Comparison of ENCODE assay signal across 8 cellular contexts in genomic region chr5:169302491-169303118, GRCh38. TPM values are rescaled to one million over a fixed set of nuclear protein-coding genes. Genes with fewer than 3 reads are reported as not detected.
DNase-seq lines count a peak whose midpoint lies in the region; ATAC-seq and TF ChIP-seq lines count a peak whose summit lies in the region.

No MANE protein-coding gene starts in this region.

- DNase-seq in DMS79 (lab: John Stamatoyannopoulos, UW) (peak; percentile 31), IMR-90 (peak; percentile 73), RWPE1 (ENCODE audit: low spot score) (peak; percentile 89), adrenal gland (peak; percentile 71 to 91 (median 77)), left cardiac atrium (peak; percentile 75), pulmonary artery endothelial cell (ENCODE audit: low read depth, low spot score) (peak; percentile 44)

- H4K8ac ChIP-seq in IMR-90 (ENCODE audit: low read depth in 2 of 2, low read length in 2 of 2) = no peak overlapping the region

- H3K4me3 ChIP-seq in IMR-90 (ENCODE audit: insufficient read depth, low read depth, low read length) (no peak overlapping the region), adrenal gland (no peak overlapping the region)

- no peak overlapping the region for H4K5ac ChIP-seq in IMR-90 (ENCODE audit: low read depth, low read length)

- 0% methylated on average over 5 of the region's 17 CpGs; no CpG with 5 or more reads in 1 of the 2 experiments for WGBS in IMR-90 (ENCODE audit: extremely low coverage in 2 of 2, insufficient read length in 1 of 2), 2 experiments
- 11 to 15% (median 12%) methylated on average over 16 to 17 of the region's 17 CpGs for WGBS in adrenal gland, 4 donors

- no peak overlapping the region for H2AK9ac ChIP-seq in IMR-90 (replicated peaks; ENCODE audit: low read depth, low read length, poor library complexity)

- TF ChIP-seq CTCF in IMR-90 (conservative IDR thresholded peaks at IDR 0.05; ENCODE audit: low read depth, low read length) = peak; percentile 80
- peak; percentile 96 for TF ChIP-seq CTCF in RWPE1 (conservative IDR thresholded peaks at IDR 0.05; ENCODE audit: low read depth)
- TF ChIP-seq CTCF in adrenal gland (IDR thresholded peaks at IDR 0.05) = peak; percentile 72 to 92 (median 86)

- ATAC-seq in GM21381 (IDR thresholded peaks at IDR 0.05; ENCODE audit: unreplicated experiment) (peak; percentile 86), IMR-90 (ENCODE audit: low read depth) (peak; percentile 76), left cardiac atrium (peak in 1 of 2 donors; percentile 28), HG02840 (IDR thresholded peaks at IDR 0.05; ENCODE audit: low FRiP score, unreplicated experiment) (no peak)

- H2BK120ac ChIP-seq in IMR-90 (ENCODE audit: low read depth, low read length) = no peak overlapping the region

- H3K4me1 ChIP-seq in IMR-90 (ENCODE audit: control insufficient read depth, insufficient read depth, low read length) (no peaks in the 10 kb centered on the region), adrenal gland (replicated peaks in 1 of 2) (no peaks in the 10 kb centered on the region)

- no peaks in the 10 kb centered on the region for H4K20me1 ChIP-seq in IMR-90 (ENCODE audit: insufficient read depth, low read length)

- CTCF ChIA-PET in IMR-90 (lab: Yijun Ruan, JAX) = interaction anchor here (0.9 to 1.0 kb wide), 3 partner anchors 10 to 596 kb away, joined by 3 read pairs; no protein-coding TSS in a partner anchor
- CTCF ChIA-PET in RWPE1 (lab: Yijun Ruan, JAX) = interaction anchor here (0.6 to 2.0 kb wide), 15 partner anchors 10 to 1536 kb away, joined by 3 to 12 read pairs (median 3); no protein-coding TSS in a partner anchor

- no peak overlapping the region for H2BK5ac ChIP-seq in IMR-90 (ENCODE audit: low read depth, low read length, poor library complexity, severe bottlenecking)

- peak; percentile 63 for TF ChIP-seq RAD21 in IMR-90 (IDR thresholded peaks at IDR 0.05; ENCODE audit: low read length)

- H3K56ac ChIP-seq in IMR-90 (ENCODE audit: extremely low read depth, insufficient read depth, low read length) = no peak overlapping the region

- H3K23ac ChIP-seq in IMR-90 (ENCODE audit: low read depth, low read length) = no peak overlapping the region

- no TSS peak for BruUV-seq in IMR-90 (replicated peaks; lab: Mats Ljungman, UMichigan)

- in situ Hi-C loops in IMR-90 (cut with MboI; ENCODE audit: low sequenced_read_pairs) = loop anchor here (10.0 kb wide), 1 partner anchor 628 kb away; no protein-coding TSS in a partner anchor

- peak overlapping the region; percentile 56 for H2AFZ ChIP-seq in IMR-90 (replicated peaks; ENCODE audit: low read length, poor library complexity)

- no peak overlapping the region for H2BK15ac ChIP-seq in IMR-90 (ENCODE audit: low read depth, low read length)

- H3K27ac ChIP-seq in IMR-90 (ENCODE audit: insufficient read depth, low read length) (no peak overlapping the region), RWPE1 (peak overlapping the region; percentile 64), adrenal gland (no peak overlapping the region)

- dilution Hi-C loops in IMR-90 (cut with HindIII; ENCODE audit: low sequenced_read_pairs, unreplicated experiment) = no loop called here

- H2BK20ac ChIP-seq in IMR-90 (ENCODE audit: low read depth, low read length) = no peak overlapping the region

- H4K91ac ChIP-seq in IMR-90 (ENCODE audit: insufficient read depth, low read depth, low read length) = no peak overlapping the region

- no peak overlapping the region for H3K4ac ChIP-seq in IMR-90 (ENCODE audit: low read depth, low read length)

- TF ChIP-seq POLR2A in IMR-90 (IDR thresholded peaks at IDR 0.05; ENCODE audit: low read depth, low read length) (no peak), adrenal gland (IDR thresholded peaks at IDR 0.05) (no peak)

- H3K9me3 ChIP-seq in IMR-90 (ENCODE audit: control insufficient read depth, insufficient read depth, low read length) (no peaks in the 10 kb centered on the region), adrenal gland (replicated peaks in 1 of 3) (no peaks in the 10 kb centered on the region)

- intact Hi-C loops in IMR-90 (cut with micrococcal nuclease) = loop anchor here (1.0 to 5.0 kb wide), 5 partner anchors 316 to 1035 kb away; no protein-coding TSS in a partner anchor
- intact Hi-C loops in adrenal gland (cut with DNase I) = loop anchor here (2.0 to 10.0 kb wide), 4 partner anchors 310 to 625 kb away; no protein-coding TSS in a partner anchor
- intact Hi-C loops in left cardiac atrium (cut with DNase I) = loop anchor here in 1 of 2 donors (5.0 to 10.0 kb wide), 3 partner anchors 242 to 630 kb away; no protein-coding TSS in a partner anchor

- H3K27me3 ChIP-seq in IMR-90 (ENCODE audit: control insufficient read depth, insufficient read depth, low read length) (peaks cover 30% of the 10 kb centered on the region), adrenal gland (peaks cover 4% of the 10 kb centered on the region)

- no peak overlapping the region for H3K4me2 ChIP-seq in IMR-90 (ENCODE audit: low read depth, low read length)

- H3K9me1 ChIP-seq in IMR-90 (ENCODE audit: insufficient read depth, low read length) = no peaks in the 10 kb centered on the region

- H3K9ac ChIP-seq in IMR-90 (ENCODE audit: low read depth, low read length) = no peak overlapping the region

- H2AK5ac ChIP-seq in IMR-90 (ENCODE audit: low read depth, low read length) = no peak overlapping the region

- no peaks in the 10 kb centered on the region for H3K36me3 ChIP-seq in IMR-90 (ENCODE audit: control insufficient read depth, insufficient read depth, low read length)
- no peaks in the 10 kb centered on the region for H3K36me3 ChIP-seq in adrenal gland (replicated peaks in 1 of 2)

- no peak overlapping the region for H3K14ac ChIP-seq in IMR-90 (replicated peaks; ENCODE audit: low read depth, low read length)

- POLR2A ChIA-PET in IMR-90 (lab: Charles Lee; ENCODE audit: unreplicated experiment) = no interaction called here
- POLR2A ChIA-PET in RWPE1 (lab: Yijun Ruan, JAX; ENCODE audit: low non-redundant PET) = no interaction called here

- no peaks in the 10 kb centered on the region for H3K79me1 ChIP-seq in IMR-90 (ENCODE audit: low read depth in 1 of 2, low read length in 2 of 2)

- H3K18ac ChIP-seq in IMR-90 (ENCODE audit: low read depth, low read length) = no peak overlapping the region

TF ChIP-seq in IMR-90, 13 proteins besides CTCF, POLR2A, EP300 and RAD21:
- TF ChIP-seq MAFK (IDR thresholded peaks at IDR 0.05; ENCODE audit: low read depth, low read length) = no peak
- no peak for TF ChIP-seq ELK1 (IDR thresholded peaks at IDR 0.05; ENCODE audit: borderline replicate concordance, low read depth, low read length)
- peak; percentile 67 for TF ChIP-seq SMC3 (IDR thresholded peaks at IDR 0.05; ENCODE audit: low read depth, low read length)
- no peak for TF ChIP-seq CEBPB (IDR thresholded peaks at IDR 0.05; ENCODE audit: low read depth, low read length)
- no peak for TF ChIP-seq CHD1 (IDR thresholded peaks at IDR 0.05; ENCODE audit: low read depth, low read length)
- TF ChIP-seq RCOR1 (IDR thresholded peaks at IDR 0.05; ENCODE audit: insufficient replicate concordance, low read length) = no peak
- no peak for TF ChIP-seq RFX5 (IDR thresholded peaks at IDR 0.05; ENCODE audit: low read depth, low read length)
TF ChIP-seq in IMR-90: peak in this region for 1.

RNA-seq across cellular contexts. Expression of gene SLIT3, which starts 1.7 kb away (rescaled TPM):
- 0.18 and 0.28 TPM in 2 replicates for total RNA-seq in IMR-90 (2012; rRNA removed)
- polyA plus RNA-seq in IMR-90 (2012; rRNA removed) = 0.50 and 0.70 TPM in 2 replicates
- 0.38 and 1.5 TPM in 2 replicates for polyA plus RNA-seq in IMR-90 (2012; cell fraction: cytosol; rRNA removed)
- polyA plus RNA-seq in IMR-90 (2012; cell fraction: nucleus; rRNA removed; ENCODE audit: low replicate concordance) = 0.21 and 0.33 TPM in 2 replicates
- total RNA-seq in adrenal gland = 10 to 100 TPM; 26.2 to 94.1 (median 40.6) TPM
- polyA plus RNA-seq in adrenal gland = 10 to 100 TPM in 2 of 3 donors, 1 to 10 TPM in 1; 10.0 to 21.3 (median 10.6) TPM
- total RNA-seq in left cardiac atrium = 100 to 1,000 TPM in 1 of 2 donors, 10 to 100 TPM in 1; 71.1 to 117 TPM
- total RNA-seq in pulmonary artery endothelial cell = 0.25 and 0.99 TPM in 2 replicates

Comparison
In these comparisons a context has a peak if more than half of its experiments do, and no peak if none do; other contexts are left out.
1. DNase-seq: peak in every context shown above with its lines; median percentile 89 in RWPE1; 77 in adrenal gland; 75 in left cardiac atrium; 73 in IMR-90; 44 in pulmonary artery endothelial cell; 31 in DMS79.
2. RNA of gene SLIT3, which starts 1.7 kb away (total RNA-seq): 71.1 to 117 TPM in left cardiac atrium and 26.2 to 94.1 TPM in adrenal gland; 0.25 to 0.99 TPM in pulmonary artery endothelial cell and 0.18 to 0.28 TPM in IMR-90; every median in the first group is over 10 times any median in the second.
3. Peak in every context shown above with its lines, with median percentiles within 50 percentile points of each other: CTCF ChIP-seq.